In the genomic region with DNA sequence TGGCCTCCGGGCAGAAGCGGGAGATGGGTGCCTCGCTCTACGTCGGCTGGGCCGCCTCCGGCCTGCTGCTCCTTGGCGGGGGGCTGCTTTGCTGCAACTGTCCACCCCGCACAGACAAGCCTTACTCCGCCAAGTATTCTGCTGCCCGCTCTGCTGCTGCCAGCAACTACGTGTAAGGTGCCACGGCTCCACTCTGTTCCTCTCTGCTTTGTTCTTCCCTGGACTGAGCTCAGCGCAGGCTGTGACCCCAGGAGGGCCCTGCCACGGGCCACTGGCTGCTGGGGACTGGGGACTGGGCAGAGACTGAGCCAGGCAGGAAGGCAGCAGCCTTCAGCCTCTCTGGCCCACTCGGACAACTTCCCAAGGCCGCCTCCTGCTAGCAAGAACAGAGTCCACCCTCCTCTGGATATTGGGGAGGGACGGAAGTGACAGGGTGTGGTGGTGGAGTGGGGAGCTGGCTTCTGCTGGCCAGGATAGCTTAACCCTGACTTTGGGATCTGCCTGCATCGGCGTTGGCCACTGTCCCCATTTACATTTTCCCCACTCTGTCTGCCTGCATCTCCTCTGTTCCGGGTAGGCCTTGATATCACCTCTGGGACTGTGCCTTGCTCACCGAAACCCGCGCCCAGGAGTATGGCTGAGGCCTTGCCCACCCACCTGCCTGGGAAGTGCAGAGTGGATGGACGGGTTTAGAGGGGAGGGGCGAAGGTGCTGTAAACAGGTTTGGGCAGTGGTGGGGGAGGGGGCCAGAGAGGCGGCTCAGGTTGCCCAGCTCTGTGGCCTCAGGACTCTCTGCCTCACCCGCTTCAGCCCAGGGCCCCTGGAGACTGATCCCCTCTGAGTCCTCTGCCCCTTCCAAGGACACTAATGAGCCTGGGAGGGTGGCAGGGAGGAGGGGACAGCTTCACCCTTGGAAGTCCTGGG, we compare ENCODE assay signal across 1 cellular context.
TF ChIP-seq lines count a peak whose summit lies in the region.

No MANE protein-coding gene starts in this region.

TF ChIP-seq in IMR-90, 13 proteins besides CTCF, POLR2A, EP300 and RAD21:
- TF ChIP-seq MAFK (IDR thresholded peaks at IDR 0.05; ENCODE audit: low read depth, low read length) (no peak), NFE2L2 (IDR thresholded peaks at IDR 0.05; ENCODE audit: low read depth, low read length) (no peak), RCOR1 (IDR thresholded peaks at IDR 0.05; ENCODE audit: insufficient replicate concordance, low read length) (no peak), RFX5 (IDR thresholded peaks at IDR 0.05; ENCODE audit: low read depth, low read length) (no peak), FOS (IDR thresholded peaks at IDR 0.05; ENCODE audit: low read depth, low read length) (no peak), BHLHE40 (IDR thresholded peaks at IDR 0.05; ENCODE audit: low read depth, low read length) (no peak), MAZ (IDR thresholded peaks at IDR 0.05; ENCODE audit: borderline replicate concordance, low read depth, low read length) (no peak), SMC3 (IDR thresholded peaks at IDR 0.05; ENCODE audit: low read depth, low read length) (no peak), CHD1 (IDR thresholded peaks at IDR 0.05; ENCODE audit: low read depth, low read length) (no peak), MXI1 (IDR thresholded peaks at IDR 0.05; ENCODE audit: borderline replicate concordance, low read depth, low read length) (no peak), CEBPB (IDR thresholded peaks at IDR 0.05; ENCODE audit: low read depth, low read length) (no peak)
- TF ChIP-seq, protein P1, sequence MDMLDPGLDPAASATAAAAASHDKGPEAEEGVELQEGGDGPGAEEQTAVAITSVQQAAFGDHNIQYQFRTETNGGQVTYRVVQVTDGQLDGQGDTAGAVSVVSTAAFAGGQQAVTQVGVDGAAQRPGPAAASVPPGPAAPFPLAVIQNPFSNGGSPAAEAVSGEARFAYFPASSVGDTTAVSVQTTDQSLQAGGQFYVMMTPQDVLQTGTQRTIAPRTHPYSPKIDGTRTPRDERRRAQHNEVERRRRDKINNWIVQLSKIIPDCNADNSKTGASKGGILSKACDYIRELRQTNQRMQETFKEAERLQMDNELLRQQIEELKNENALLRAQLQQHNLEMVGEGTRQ (IDR thresholded peaks at IDR 0.05; ENCODE audit: low read depth, low read length), result no peak
- TF ChIP-seq, protein P2, sequence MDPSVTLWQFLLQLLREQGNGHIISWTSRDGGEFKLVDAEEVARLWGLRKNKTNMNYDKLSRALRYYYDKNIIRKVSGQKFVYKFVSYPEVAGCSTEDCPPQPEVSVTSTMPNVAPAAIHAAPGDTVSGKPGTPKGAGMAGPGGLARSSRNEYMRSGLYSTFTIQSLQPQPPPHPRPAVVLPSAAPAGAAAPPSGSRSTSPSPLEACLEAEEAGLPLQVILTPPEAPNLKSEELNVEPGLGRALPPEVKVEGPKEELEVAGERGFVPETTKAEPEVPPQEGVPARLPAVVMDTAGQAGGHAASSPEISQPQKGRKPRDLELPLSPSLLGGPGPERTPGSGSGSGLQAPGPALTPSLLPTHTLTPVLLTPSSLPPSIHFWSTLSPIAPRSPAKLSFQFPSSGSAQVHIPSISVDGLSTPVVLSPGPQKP (IDR thresholded peaks at IDR 0.05; ENCODE audit: borderline replicate concordance, low read depth, low read length), result no peak
